In the genomic region with DNA sequence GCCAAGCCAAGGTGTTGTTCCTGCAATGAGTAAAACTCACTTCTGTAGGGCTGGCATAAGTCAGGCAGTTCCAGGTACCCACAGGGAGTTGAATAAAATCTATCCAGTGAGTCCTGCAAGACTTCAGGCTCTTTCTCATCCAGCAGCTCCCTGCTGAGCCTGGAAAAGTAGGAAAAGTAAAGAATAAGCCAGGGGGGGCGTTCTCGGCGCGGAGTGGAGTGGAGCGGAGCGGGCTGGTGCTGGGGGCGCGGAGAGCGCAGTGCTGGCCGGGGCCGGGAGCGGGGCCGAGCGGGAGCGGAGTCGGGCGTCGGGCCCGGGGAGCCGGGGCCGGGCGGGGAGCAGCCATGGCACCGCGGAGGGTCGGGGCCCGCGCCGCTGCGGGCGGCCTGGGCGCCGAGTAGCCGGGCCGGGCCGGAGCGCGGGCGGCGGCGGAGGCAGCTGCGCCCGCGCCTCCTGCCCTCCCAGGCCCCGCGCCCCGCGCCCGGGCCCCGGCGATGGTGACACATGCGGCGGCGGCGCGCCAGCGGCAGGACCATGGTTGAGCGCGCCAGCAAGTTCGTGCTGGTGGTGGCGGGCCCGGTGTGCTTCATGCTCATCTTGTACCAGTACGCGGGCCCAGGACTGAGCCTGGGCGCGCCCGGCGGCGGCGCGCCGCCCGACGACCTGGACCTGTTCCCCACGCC, we compare ENCODE assay signal across 8 cellular contexts. TPM values are rescaled to one million over a fixed set of nuclear protein-coding genes. Genes with fewer than 3 reads are reported as not detected.
DNase-seq lines count a peak whose midpoint lies in the region; ATAC-seq and TF ChIP-seq lines count a peak whose summit lies in the region.
"Not testable (repeated sequence)": the region's sequence is repeated elsewhere in the genome, so short reads cannot be mapped to it uniquely, and the experiment has no call there.

No MANE protein-coding gene starts in this region.

- TF ChIP-seq POLR2A in NB4 (IDR thresholded peaks at IDR 0.05; ENCODE audit: extremely low read depth, insufficient read length); suprapubic skin (IDR thresholded peaks at IDR 0.05): not testable (repeated sequence)

- H3K9me3 Mint-ChIP-seq in activated T-cell treated with anti-CD3 and anti-CD28 coated beads, Interleukin-2, amount 50 U/mL, for 72 hours; central memory CD8-positive, alpha-beta T cell; glutamatergic neuron (ENCODE audit: unreplicated experiment); memory B cell: not testable (repeated sequence)

- H3K4me1 ChIP-seq in suprapubic skin: not testable (repeated sequence)

- not testable (repeated sequence) for H3K27ac Mint-ChIP-seq in activated T-cell treated with anti-CD3 and anti-CD28 coated beads, Interleukin-2, amount 50 U/mL, for 72 hours; central memory CD8-positive, alpha-beta T cell (ENCODE audit: low read depth); glutamatergic neuron (ENCODE audit: unreplicated experiment); memory B cell

- not testable (repeated sequence) for H3K27ac ChIP-seq in suprapubic skin

- not testable (repeated sequence) for H3K9me3 ChIP-seq in suprapubic skin

- H3K36me3 ChIP-seq in suprapubic skin: not testable (repeated sequence)

- H3K36me3 Mint-ChIP-seq in activated T-cell treated with anti-CD3 and anti-CD28 coated beads, Interleukin-2, amount 50 U/mL, for 72 hours (ENCODE audit: insufficient read depth in 2 of 2); central memory CD8-positive, alpha-beta T cell (ENCODE audit: insufficient read depth); glutamatergic neuron (ENCODE audit: unreplicated experiment); memory B cell: not testable (repeated sequence)

- peaks cover 26% of the 10 kb centered on the region for H3K27me3 Mint-ChIP-seq in activated T-cell treated with anti-CD3 and anti-CD28 coated beads, Interleukin-2, amount 50 U/mL, for 72 hours (ENCODE audit: low read depth)
- not testable (repeated sequence) for H3K27me3 Mint-ChIP-seq in central memory CD8-positive, alpha-beta T cell; glutamatergic neuron (ENCODE audit: unreplicated experiment); memory B cell

- not testable (repeated sequence) for H3K4me1 Mint-ChIP-seq in activated T-cell treated with anti-CD3 and anti-CD28 coated beads, Interleukin-2, amount 50 U/mL, for 72 hours (ENCODE audit: low read depth); central memory CD8-positive, alpha-beta T cell; glutamatergic neuron (ENCODE audit: low read depth, unreplicated experiment); memory B cell

- TF ChIP-seq EP300 in suprapubic skin (IDR thresholded peaks at IDR 0.05): not testable (repeated sequence)

- H3K4me3 Mint-ChIP-seq in activated T-cell treated with anti-CD3 and anti-CD28 coated beads, Interleukin-2, amount 50 U/mL, for 72 hours: peak overlapping the region; percentile 62 to 75
- not testable (repeated sequence) for H3K4me3 Mint-ChIP-seq in central memory CD8-positive, alpha-beta T cell
- H3K4me3 Mint-ChIP-seq in glutamatergic neuron (ENCODE audit: unreplicated experiment) (peak overlapping the region; percentile 88), memory B cell (peak overlapping the region; percentile 74)

- H3K27me3 ChIP-seq in suprapubic skin: not testable (repeated sequence)

- TF ChIP-seq CTCF in NB4 (IDR thresholded peaks at IDR 0.05; ENCODE audit: low read depth, low read length); glutamatergic neuron (IDR thresholded peaks at IDR 0.05; ENCODE audit: partially characterized antibody, unreplicated experiment); omental fat pad (IDR thresholded peaks at IDR 0.05); suprapubic skin (IDR thresholded peaks at IDR 0.05): not testable (repeated sequence)

- 30% methylated on average over 9 of the region's 74 CpGs for WGBS in suprapubic skin

- H3K4me3 ChIP-seq in NB4 (ENCODE audit: low read depth, low read length): peak overlapping the region; percentile 44
- peak overlapping the region; percentile 18 for H3K4me3 ChIP-seq in suprapubic skin

- ATAC-seq in activated T-cell treated with anti-CD3 and anti-CD28 coated beads, Interleukin-2, amount 50 U/mL, for 72 hours (replicated peaks in 1 of 2): peak; percentile 54
- ATAC-seq in central memory CD8-positive, alpha-beta T cell (replicated peaks; ENCODE audit: extremely low read depth, poor library complexity, severe bottlenecking): peak; percentile 46
- ATAC-seq in memory B cell (ENCODE audit: low read depth) (peak; percentile 62), omental fat pad (ENCODE audit: low FRiP score) (peak; percentile 62)

- DNase-seq in ELF-1 (ENCODE audit: low read depth, low spot score) (peak; percentile 23), NB4 (ENCODE audit: low read depth) (peak; percentile 18)
- DNase-seq in activated T-cell treated with anti-CD3 and anti-CD28 coated beads, Interleukin-2, amount 50 U/mL, for 72 hours; central memory CD8-positive, alpha-beta T cell (ENCODE audit: low spot score in 2 of 2); glutamatergic neuron; memory B cell (ENCODE audit: low spot score in 2 of 2); omental fat pad (ENCODE audit: low spot score); suprapubic skin (ENCODE audit: low spot score in 2 of 2): not testable (repeated sequence)

RNA-seq across cellular contexts. Expression of a gene that starts 12.0 kb away (rescaled TPM):
- total RNA-seq in activated T-cell treated with anti-CD3 and anti-CD28 coated beads, Interleukin-2, amount 50 U/mL, for 72 hours: 1 to 10 TPM; 3.8 to 9.0 TPM
- total RNA-seq in glutamatergic neuron (ENCODE audit: unreplicated experiment): 3.1 TPM
- 10 to 100 TPM in 2 of 4 donors, 1 to 10 TPM in 2; 4.6 to 20.5 (median 8.7) TPM for total RNA-seq in omental fat pad
- 10 to 100 TPM in 2 of 4 donors, 1 to 10 TPM in 2; 8.2 to 12.0 (median 9.2) TPM for total RNA-seq in suprapubic skin
